In genomic region chr3:55661141-55661540, GRCh38 we compare ENCODE assay signal across 28 cellular contexts.
DNase-seq lines count a peak whose midpoint lies in the region; ATAC-seq, FAIRE-seq and TF ChIP-seq lines count a peak whose summit lies in the region.
"Had no signal": no experiment of that assay in that cellular context is flagged by ENCODE, and none has a peak within 500 bp of the region (broad histone marks: within the 10 kb centered on the region; RNA-seq: fewer than 3 reads in every experiment).

No MANE protein-coding gene starts in this region.

- no peak for TF ChIP-seq CTCF in GM12878 (IDR thresholded peaks at IDR 0.05 in 2 of 3, conservative IDR thresholded peaks at IDR 0.05 in 1 of 3; ENCODE audit: control insufficient read depth in 2 of 3, extremely low read depth in 1 of 3, insufficient read depth in 1 of 3, low read depth in 3 of 3, low read length in 3 of 3)

- intact Hi-C loops in GM12878 (cut with micrococcal nuclease; ENCODE audit: unreplicated experiment): no loop called here

- POLR2A ChIA-PET in GM12878 (lab: Charles Lee): interaction anchor here (1.0 to 3.8 kb wide), 4 partner anchors 12 to 73 kb away, joined by 3 to 23 read pairs (median 6); no protein-coding TSS in a partner anchor

- H3K4me2 ChIP-seq in GM12878 (ENCODE audit: control insufficient read depth, insufficient read depth): peak overlapping the region; percentile 80

- WGBS in GM12878 (ENCODE audit: insufficient coverage, insufficient replicate concordance, low lambda C conversion rate, missing lambda C conversion rate): 0% methylated on average over 4 of the region's 4 CpGs

- H3K9me3 ChIP-seq in GM12878 (replicated peaks; ENCODE audit: control insufficient read depth, insufficient read depth, low read length): no peaks in the 10 kb centered on the region
- H3K9me3 ChIP-seq in HAP-1: no peaks in the 10 kb centered on the region
- H3K9me3 ChIP-seq: adrenal gland, ovary had no signal

- ATAC-seq in GM19463 (IDR thresholded peaks at IDR 0.05; ENCODE audit: unreplicated experiment): peak; percentile 34
- ATAC-seq in HG03432 (IDR thresholded peaks at IDR 0.05; ENCODE audit: unreplicated experiment): peak; percentile 44
- peak; percentile 80 for ATAC-seq in GM12878
- ATAC-seq in HG03457 (IDR thresholded peaks at IDR 0.05; ENCODE audit: unreplicated experiment): no peak
- ATAC-seq in GM21515 (IDR thresholded peaks at IDR 0.05; ENCODE audit: unreplicated experiment): no peak
- ATAC-seq: activated T-helper 17 cell treated with anti-CD3 and anti-CD28 coated beads, Interleukin-2, amount 50 U/mL, for 72 hours; left cardiac atrium; stimulated activated effector memory CD8-positive, alpha-beta T cell treated with anti-CD3 and anti-CD28 coated beads, Interleukin-12 subunit alpha, Interleukin-12 subunit beta, amount 100 ng/mL, for 72 hours had no signal

- DNase-seq in GM12892 (ENCODE audit: insufficient read length) (no peak), GM12878 (ENCODE audit: low read depth, low spot score) (peak; percentile 45), HAP-1 (ENCODE audit: low spot score in 2 of 2) (no peak), T-helper 2 cell (no peak)
- DNase-seq: activated CD4-positive, alpha-beta memory T cell treated with anti-CD3 and anti-CD28 coated beads, Interleukin-2, amount 10 ng/mL, durations not matched to agents 7 days and 5 days; activated naive CD4-positive, alpha-beta T cell treated with anti-CD3 and anti-CD28 coated beads, Interleukin-2, amount 10 ng/mL, durations not matched to agents 7 days and 5 days; adrenal gland; central memory CD4-positive, alpha-beta T cell; EL; erythroblast; immature natural killer cell; left cardiac atrium; NCI-H1105; NCI-H2029; NCI-H226; NCI-H526 treated with DMSO at 0.1 percent for 48 hours; nephron progenitor cell; ovary; SIG-M5; stimulated activated CD4-positive, alpha-beta T cell treated with anti-CD3 and anti-CD28 coated beads, Interleukin-15, amount 100 ng/mL, for 24 hours had no signal

- in situ Hi-C loops in GM12878 (cut with MboI) (no loop called here), HAP-1 (cut with MboI; ENCODE audit: low sequenced_read_pairs) (no loop called here)

- H3K9ac ChIP-seq in GM12878 (ENCODE audit: control insufficient read depth, insufficient read depth, low read length): peak overlapping the region; percentile 40; the same call in 1 of the 2 replicates

- H3K4me1 ChIP-seq in GM12878 (ENCODE audit: control insufficient read depth, insufficient read depth, low read length) (peaks cover 35% of the 10 kb centered on the region), HAP-1 (no peaks in the 10 kb centered on the region)
- H3K4me1 ChIP-seq: adrenal gland had no signal

- H3K79me2 ChIP-seq in GM12878 (ENCODE audit: control insufficient read depth, insufficient read depth, low read length): no peaks in the 10 kb centered on the region

- RAD21 ChIA-PET in GM12878 (lab: Charles Lee; ENCODE audit: unreplicated experiment): interaction anchor here (0.9 to 3.4 kb wide), 11 partner anchors 14 to 156 kb away, joined by 3 to 14 read pairs (median 5); no protein-coding TSS in a partner anchor

- TF ChIP-seq POLR2A in GM12892 (IDR thresholded peaks at IDR 0.05; ENCODE audit: low read depth, low read length) (no peak), GM12878 (IDR thresholded peaks at IDR 0.05; ENCODE audit: low read depth, low read length) (no peak)

- TF ChIP-seq RAD21 in GM12878 (IDR thresholded peaks at IDR 0.05; ENCODE audit: insufficient read depth, low read depth, low read length): no peak

- H3K27ac ChIP-seq in GM12878 (ENCODE audit: control insufficient read depth, insufficient read depth): peak overlapping the region; percentile 69
- H3K27ac ChIP-seq: adrenal gland, ovary had no signal

- SMC1A ChIA-PET in GM12878 (lab: Charles Lee; ENCODE audit: uncharacterized antibody, unreplicated experiment): interaction anchor here (0.7 to 4.2 kb wide), 19 partner anchors 8 to 173 kb away, joined by 3 to 34 read pairs (median 4); no protein-coding TSS in a partner anchor

- H3K36me3 ChIP-seq in GM12878 (ENCODE audit: control insufficient read depth in 2 of 2, insufficient read depth in 2 of 2, low read length in 1 of 2) (no peaks in the 10 kb centered on the region), HAP-1 (replicated peaks) (no peaks in the 10 kb centered on the region)
- H3K36me3 ChIP-seq: adrenal gland, ovary had no signal

- H3K4me3 ChIP-seq in GM12878 (0 out of 2 replicates have a peak overlapping the region, but pooled peaks have one; percentile 8), HAP-1 (no peak overlapping the region)
- H3K4me3 ChIP-seq: adrenal gland, ovary had no signal

- no peak for TF ChIP-seq EP300 in GM12878 (IDR thresholded peaks at IDR 0.05; ENCODE audit: borderline replicate concordance in 1 of 2, control insufficient read depth in 1 of 2, low read depth in 2 of 2, low read length in 2 of 2)

- H4K20me1 ChIP-seq in GM12878 (ENCODE audit: control insufficient read depth, insufficient read depth): no peaks in the 10 kb centered on the region

- H3K27me3 ChIP-seq in GM12878 (replicated peaks in 1 of 2; ENCODE audit: control insufficient read depth in 2 of 2, insufficient read depth in 2 of 2, low read length in 1 of 2) (no peaks in the 10 kb centered on the region), HAP-1 (ENCODE audit: low read depth) (no peaks in the 10 kb centered on the region)
- H3K27me3 ChIP-seq: adrenal gland, ovary had no signal

- H2AFZ ChIP-seq in GM12878 (ENCODE audit: control insufficient read depth, low read depth, low read length): peak overlapping the region; percentile 79

- CTCF ChIA-PET in GM12878 (lab: Yijun Ruan, JAX): interaction anchor here (1.0 to 2.6 kb wide), 9 partner anchors 8 to 62 kb away, joined by 3 to 7 read pairs (median 4); no protein-coding TSS in a partner anchor

- BruUV-seq in GM12878 (replicated peaks; lab: Mats Ljungman, UMichigan): no TSS peak

- FAIRE-seq in GM12892 (lab: Jason Lieb, UNC) (peak; percentile 92), GM12878 (lab: Jason Lieb, UNC) (no peak)
- FAIRE-seq: H1, RCC 7860 had no signal

TF ChIP-seq in GM12878, 131 proteins besides CTCF, POLR2A, EP300 and RAD21:
- TF ChIP-seq IKZF1 (conservative IDR thresholded peaks at IDR 0.05) (0 out of 2 replicates have a peak, but pooled peaks have one; percentile 16), MEF2B (IDR thresholded peaks at IDR 0.05; ENCODE audit: partially characterized antibody, poor library complexity, severe bottlenecking) (peak; percentile 20), IKZF2 (IDR thresholded peaks at IDR 0.05) (0 out of 4 replicates have a peak, but pooled peaks of 1 of the 2 experiments have one; percentile 10), TCF12 (IDR thresholded peaks at IDR 0.05; ENCODE audit: low read depth, low read length) (0 out of 2 replicates have a peak, but pooled peaks have one; percentile 39), REST (IDR thresholded peaks at IDR 0.05; ENCODE audit: low read depth, low read length) (no peak), EED (IDR thresholded peaks at IDR 0.05; ENCODE audit: low read depth) (0 out of 2 replicates have a peak, but pooled peaks have one; percentile 15), POLR2AphosphoS5 (IDR thresholded peaks at IDR 0.05; ENCODE audit: low read length) (no peak), RUNX3 (IDR thresholded peaks at IDR 0.05; ENCODE audit: low read length) (peak; percentile 5; the same call in 1 of the 2 replicates)

Comparison
In these comparisons a context has a peak if more than half of its experiments do, and no peak if none do; other contexts are left out.
1. ATAC-seq: peak in GM19463 (single experiment), HG03432 (single experiment) and GM12878 (single experiment); none in HG03457 (single experiment) and GM21515 (single experiment).